In the genomic region with DNA sequence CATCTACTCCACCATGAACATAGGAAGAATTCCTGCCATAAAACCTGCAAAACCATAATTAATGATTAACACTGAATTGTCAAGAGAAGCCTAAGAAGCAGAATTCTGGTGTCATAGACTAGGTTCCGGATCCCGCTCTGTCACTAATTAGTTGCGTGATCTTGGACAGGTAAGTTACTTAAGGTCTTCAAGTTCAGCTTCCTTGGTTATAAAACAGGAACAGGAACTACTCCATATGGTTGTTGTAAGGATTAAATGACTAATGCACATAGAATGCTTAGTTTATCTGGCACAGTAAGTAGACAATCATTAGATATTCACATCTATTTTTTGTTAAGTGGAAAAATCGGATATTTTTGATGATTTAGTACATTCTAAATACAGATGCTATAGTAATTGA, we compare ENCODE assay signal across 16 cellular contexts. TPM values are rescaled to one million over a fixed set of nuclear protein-coding genes. Genes with fewer than 3 reads are reported as not detected.
DNase-seq lines count a peak whose midpoint lies in the region; ATAC-seq and TF ChIP-seq lines count a peak whose summit lies in the region.
"Had no signal": no experiment of that assay in that cellular context is flagged by ENCODE, and none has a peak within 500 bp of the region (broad histone marks: within the 10 kb centered on the region; RNA-seq: fewer than 3 reads in every experiment).

No MANE protein-coding gene starts in this region.

- no peak for DNase-seq in CD4-positive, CD25-positive, alpha-beta regulatory T cell
- DNase-seq in HCEC 1CT (peak; percentile 26), iris pigment epithelial cell (ENCODE audit: low read depth) (peak; percentile 68), WERI-Rb-1 (no peak), UCSD-AML1 (lab: John Stamatoyannopoulos, UW; ENCODE audit: unreplicated experiment) (no peak), MV-4-11 (lab: John Stamatoyannopoulos, UW) (no peak), GM13977 (ENCODE audit: low spot score) (no peak)
- DNase-seq in activated naive CD8-positive, alpha-beta T cell treated with anti-CD3 and anti-CD28 coated beads, Interleukin-2, amount 50 U/mL, for 24 hours, result no peak
- DNase-seq: activated CD4-positive, CD25-positive, alpha-beta regulatory T cell; left cardiac atrium; natural killer cell; NCI-H1694; NCI-H774; right cardiac atrium had no signal

- TF ChIP-seq CTCF in WERI-Rb-1 (IDR thresholded peaks at IDR 0.05; ENCODE audit: low read depth, low read length) (no peak), GM13977 (IDR thresholded peaks at IDR 0.05; ENCODE audit: extremely low read depth, insufficient read depth, missing control alignments) (no peak)

- H3K36me3 ChIP-seq in CD4-positive, CD25-positive, alpha-beta regulatory T cell (ENCODE audit: control insufficient read depth, insufficient read depth, low read length), result peaks cover 76% of the 10 kb centered on the region
- peaks cover 88% of the 10 kb centered on the region for H3K36me3 ChIP-seq in WERI-Rb-1

- peaks cover 43% of the 10 kb centered on the region for H3K4me1 ChIP-seq in CD4-positive, CD25-positive, alpha-beta regulatory T cell (ENCODE audit: control insufficient read depth, insufficient read depth, low read length, poor library complexity, severe bottlenecking)

- H3K9me3 Mint-ChIP-seq in CD4-positive, CD25-positive, alpha-beta regulatory T cell, result no peaks in the 10 kb centered on the region
- H3K9me3 Mint-ChIP-seq in activated naive CD8-positive, alpha-beta T cell treated with anti-CD3 and anti-CD28 coated beads, Interleukin-2, amount 50 U/mL, for 24 hours, result no peaks in the 10 kb centered on the region
- H3K9me3 Mint-ChIP-seq: natural killer cell had no signal

- H3K36me3 Mint-ChIP-seq in CD4-positive, CD25-positive, alpha-beta regulatory T cell, result peaks cover 52% of the 10 kb centered on the region
- H3K36me3 Mint-ChIP-seq in activated naive CD8-positive, alpha-beta T cell treated with anti-CD3 and anti-CD28 coated beads, Interleukin-2, amount 50 U/mL, for 24 hours (ENCODE audit: low read depth), result peaks cover 73% of the 10 kb centered on the region
- H3K36me3 Mint-ChIP-seq: natural killer cell had no signal

- no peaks in the 10 kb centered on the region for H3K27me3 ChIP-seq in CD4-positive, CD25-positive, alpha-beta regulatory T cell (ENCODE audit: control insufficient read depth, insufficient read depth, low read length)
- no peaks in the 10 kb centered on the region for H3K27me3 ChIP-seq in WERI-Rb-1 (ENCODE audit: insufficient read depth, low read depth, severe bottlenecking)

- ATAC-seq in CD4-positive, CD25-positive, alpha-beta regulatory T cell (ENCODE audit: low read depth in 2 of 2), result no peak
- no peak for ATAC-seq in activated naive CD8-positive, alpha-beta T cell treated with anti-CD3 and anti-CD28 coated beads, Interleukin-2, amount 50 U/mL, for 24 hours
- ATAC-seq: K562, left cardiac atrium, natural killer cell, right cardiac atrium had no signal

- no peaks in the 10 kb centered on the region for H3K9me3 ChIP-seq in CD4-positive, CD25-positive, alpha-beta regulatory T cell (ENCODE audit: control insufficient read depth in 2 of 2, low read length in 2 of 2)
- H3K9me3 ChIP-seq in WERI-Rb-1 (ENCODE audit: severe bottlenecking), result no peaks in the 10 kb centered on the region

- H3K4me3 Mint-ChIP-seq in CD4-positive, CD25-positive, alpha-beta regulatory T cell, result no peak overlapping the region
- H3K4me3 Mint-ChIP-seq in activated naive CD8-positive, alpha-beta T cell treated with anti-CD3 and anti-CD28 coated beads, Interleukin-2, amount 50 U/mL, for 24 hours, result no peak overlapping the region

- no peak overlapping the region for H3K27ac ChIP-seq in CD4-positive, CD25-positive, alpha-beta regulatory T cell (ENCODE audit: insufficient read depth, low read length, poor library complexity, severe bottlenecking)
- no peak overlapping the region for H3K27ac ChIP-seq in WERI-Rb-1
- H3K27ac ChIP-seq: C4-2B had no signal

- no peaks in the 10 kb centered on the region for H3K27me3 Mint-ChIP-seq in CD4-positive, CD25-positive, alpha-beta regulatory T cell
- no peaks in the 10 kb centered on the region for H3K27me3 Mint-ChIP-seq in activated naive CD8-positive, alpha-beta T cell treated with anti-CD3 and anti-CD28 coated beads, Interleukin-2, amount 50 U/mL, for 24 hours

- peaks cover 41 to 83% (median 57%) of the 10 kb centered on the region in 4 donors for H3K4me1 Mint-ChIP-seq in CD4-positive, CD25-positive, alpha-beta regulatory T cell
- H3K4me1 Mint-ChIP-seq in activated naive CD8-positive, alpha-beta T cell treated with anti-CD3 and anti-CD28 coated beads, Interleukin-2, amount 50 U/mL, for 24 hours, result peaks cover 68% of the 10 kb centered on the region

- H3K27ac Mint-ChIP-seq in CD4-positive, CD25-positive, alpha-beta regulatory T cell, result peak overlapping the region in 2 of 3 donors; percentile 61 to 87
- H3K27ac Mint-ChIP-seq in activated naive CD8-positive, alpha-beta T cell treated with anti-CD3 and anti-CD28 coated beads, Interleukin-2, amount 50 U/mL, for 24 hours, result peak overlapping the region; percentile 43

- in situ Hi-C loops in GM13977 (cut with MboI; ENCODE audit: low pct_unique_long_range_greater_than_20kb, low sequenced_read_pairs, unreplicated experiment), result no loop called here

- no peak overlapping the region for H3K4me3 ChIP-seq in CD4-positive, CD25-positive, alpha-beta regulatory T cell (ENCODE audit: low read depth, low read length)
- H3K4me3 ChIP-seq in WERI-Rb-1 (ENCODE audit: low read depth, low read length), result no peak overlapping the region
- H3K4me3 ChIP-seq: K562 had no signal

RNA-seq across cellular contexts. Expression of a gene that starts 14.3 kb away (rescaled TPM):
- 300 TPM for total RNA-seq in CD4-positive, CD25-positive, alpha-beta regulatory T cell
- polyA plus RNA-seq in CD4-positive, CD25-positive, alpha-beta regulatory T cell, result 100 to 1,000 TPM; 101 to 126 (median 112) TPM

RNA-seq across cellular contexts. Expression of a gene that starts 28.6 kb away (rescaled TPM):
- total RNA-seq in CD4-positive, CD25-positive, alpha-beta regulatory T cell, result 0.30 TPM
- polyA plus RNA-seq in CD4-positive, CD25-positive, alpha-beta regulatory T cell, result 1 to 10 TPM in 1 of 4 donors, under 1 TPM in 3; 0.07 to 1.1 (median 0.44) TPM

Comparison
In these comparisons a context has a peak if more than half of its experiments do, and no peak if none do; other contexts are left out.
1. DNase-seq: peak in HCEC 1CT (single experiment) and iris pigment epithelial cell (single experiment); none in CD4-positive, CD25-positive, alpha-beta regulatory T cell (0 of 3), activated naive CD8-positive, alpha-beta T cell treated with anti-CD3 and anti-CD28 coated beads, Interleukin-2, amount 50 U/mL, for 24 hours (single experiment), WERI-Rb-1 (single experiment), UCSD-AML1 (single experiment), MV-4-11 (single experiment) and GM13977 (single experiment).